In the genomic region with DNA sequence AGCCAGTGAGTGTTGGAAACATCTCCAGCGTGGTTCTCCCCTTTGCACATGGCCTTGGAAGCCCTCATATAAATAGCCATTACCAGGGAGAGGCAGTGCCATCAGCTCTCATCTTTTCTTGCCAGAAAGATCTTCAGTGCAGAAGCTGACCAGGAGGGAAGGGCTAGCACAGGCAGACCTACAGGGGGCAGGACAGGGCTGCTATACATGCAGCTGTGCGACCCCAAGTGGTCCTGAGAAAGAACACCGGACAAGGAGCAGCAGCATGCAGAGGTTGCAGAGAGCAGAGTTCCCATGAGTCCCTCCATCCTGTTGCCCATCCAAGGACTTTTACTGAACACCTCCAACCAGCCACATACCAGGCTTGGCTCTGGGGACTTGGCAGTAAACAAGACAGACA, we compare ENCODE assay signal across 10 cellular contexts. TPM values are rescaled to one million over a fixed set of nuclear protein-coding genes. Genes with fewer than 3 reads are reported as not detected.
DNase-seq lines count a peak whose midpoint lies in the region; ATAC-seq, FAIRE-seq and TF ChIP-seq lines count a peak whose summit lies in the region.
"Had no signal": no experiment of that assay in that cellular context is flagged by ENCODE, and none has a peak within 500 bp of the region (broad histone marks: within the 10 kb centered on the region; RNA-seq: fewer than 3 reads in every experiment).

No MANE protein-coding gene starts in this region.

- no peak for FAIRE-seq in endothelial cell of umbilical vein (lab: Jason Lieb, UNC)
- no peak for FAIRE-seq in urothelium cell line (lab: Jason Lieb, UNC)

- dilution Hi-C loops in endothelial cell of umbilical vein (cut with MboI; ENCODE audit: extremely low pct_ligation_motif_present, low sequenced_read_pairs), result no loop called here

- H3K9me1 ChIP-seq in endothelial cell of umbilical vein (replicated peaks; ENCODE audit: control insufficient read depth, extremely low read depth, insufficient read depth, low read length), result no peaks in the 10 kb centered on the region

- no peak for TF ChIP-seq POLR2A in endothelial cell of umbilical vein (IDR thresholded peaks at IDR 0.05; ENCODE audit: low read depth, low read length)

- DNase-seq in left ventricle myocardium superior (peak; percentile 17), right cardiac atrium (no peak), NCI-H748 (lab: John Stamatoyannopoulos, UW; ENCODE audit: unreplicated experiment) (peak; percentile 35), endothelial cell of umbilical vein (ENCODE audit: low read depth, low spot score) (peak; percentile 21), urothelium cell line (ENCODE audit: low spot score) (peak; percentile 60)
- DNase-seq in CD8-positive, alpha-beta T cell, result no peak
- DNase-seq: activated T-cell treated with anti-CD3 and anti-CD28 coated beads for 4 hours; CD4-positive, CD25-positive, alpha-beta regulatory T cell had no signal

- H4K20me1 ChIP-seq in endothelial cell of umbilical vein (replicated peaks; ENCODE audit: control insufficient read depth, extremely low read depth, insufficient read depth, low read length), result no peaks in the 10 kb centered on the region

- no peaks in the 10 kb centered on the region for H3K9me3 ChIP-seq in right cardiac atrium (ENCODE audit: control insufficient read depth, low read length)
- H3K9me3 ChIP-seq in endothelial cell of umbilical vein (replicated peaks; ENCODE audit: control insufficient read depth, insufficient read depth, low read length), result no peaks in the 10 kb centered on the region
- no peaks in the 10 kb centered on the region for H3K9me3 ChIP-seq in CD8-positive, alpha-beta T cell (ENCODE audit: low read length)

- no peaks in the 10 kb centered on the region for H3K4me1 Mint-ChIP-seq in CD8-positive, alpha-beta T cell (ENCODE audit: low read depth)
- H3K4me1 Mint-ChIP-seq: CD4-positive, CD25-positive, alpha-beta regulatory T cell had no signal

- CTCF ChIA-PET in endothelial cell of umbilical vein (lab: Charles Lee), result interaction anchor here (1.3 to 2.0 kb wide), 3 partner anchors 12 to 236 kb away, joined by 5 to 9 read pairs (median 6); no protein-coding TSS in a partner anchor
- CTCF ChIA-PET in CD8-positive, alpha-beta T cell (lab: Charles Lee), result no interaction called here

- H3K27me3 ChIP-seq in right cardiac atrium (ENCODE audit: control insufficient read depth, insufficient read depth) (no peaks in the 10 kb centered on the region), endothelial cell of umbilical vein (ENCODE audit: control insufficient read depth in 2 of 2, insufficient read depth in 2 of 2, low read length in 2 of 2) (no peaks in the 10 kb centered on the region)
- no peaks in the 10 kb centered on the region for H3K27me3 ChIP-seq in CD8-positive, alpha-beta T cell (ENCODE audit: insufficient read depth, low read length)

- BruUV-seq in endothelial cell of umbilical vein (replicated peaks; lab: Mats Ljungman, UMichigan), result no TSS peak

- H3K4me1 ChIP-seq in right cardiac atrium (ENCODE audit: control insufficient read depth, insufficient read depth, low read length) (no peaks in the 10 kb centered on the region), endothelial cell of umbilical vein (ENCODE audit: control insufficient read depth, extremely low read depth, insufficient read depth, low read length) (no peaks in the 10 kb centered on the region)
- no peaks in the 10 kb centered on the region for H3K4me1 ChIP-seq in CD8-positive, alpha-beta T cell (ENCODE audit: insufficient read depth, low read length)

- peaks cover 5% of the 10 kb centered on the region for H3K27me3 Mint-ChIP-seq in CD8-positive, alpha-beta T cell (ENCODE audit: low read depth)
- H3K27me3 Mint-ChIP-seq: CD4-positive, CD25-positive, alpha-beta regulatory T cell had no signal

- H3K27ac Mint-ChIP-seq in CD8-positive, alpha-beta T cell, result no peak overlapping the region
- H3K27ac Mint-ChIP-seq: CD4-positive, CD25-positive, alpha-beta regulatory T cell had no signal

- ATAC-seq in left ventricle myocardium superior (no peak), right cardiac atrium (no peak), GM21447 (IDR thresholded peaks at IDR 0.05; ENCODE audit: unreplicated experiment) (no peak), GM19455 (IDR thresholded peaks at IDR 0.05; ENCODE audit: unreplicated experiment) (no peak)
- no peak for ATAC-seq in CD8-positive, alpha-beta T cell

- peaks cover 4% of the 10 kb centered on the region for H3K9me3 Mint-ChIP-seq in CD8-positive, alpha-beta T cell

- no peak overlapping the region for H3K4me2 ChIP-seq in endothelial cell of umbilical vein (ENCODE audit: insufficient read depth, low read length)

- H3K36me3 Mint-ChIP-seq in CD8-positive, alpha-beta T cell, result no peaks in the 10 kb centered on the region
- H3K36me3 Mint-ChIP-seq: CD4-positive, CD25-positive, alpha-beta regulatory T cell had no signal

- POLR2A ChIA-PET in endothelial cell of umbilical vein (lab: Charles Lee), result no interaction called here
- POLR2A ChIA-PET in CD8-positive, alpha-beta T cell (lab: Charles Lee), result no interaction called here

- H3K9ac ChIP-seq in endothelial cell of umbilical vein (replicated peaks; ENCODE audit: extremely low read depth, insufficient read depth, low read length), result no peak overlapping the region

- H2AFZ ChIP-seq in endothelial cell of umbilical vein (ENCODE audit: low read depth, low read length), result no peak overlapping the region

- H3K79me2 ChIP-seq in endothelial cell of umbilical vein (ENCODE audit: control insufficient read depth, insufficient read depth, low read length), result no peaks in the 10 kb centered on the region

- no peak overlapping the region for H3K4me3 ChIP-seq in right cardiac atrium (ENCODE audit: low read length)
- H3K4me3 ChIP-seq in endothelial cell of umbilical vein (replicated peaks in 1 of 3; ENCODE audit: insufficient read depth in 1 of 3, low read depth in 1 of 3, low read length in 3 of 3), result no peak overlapping the region
- no peak overlapping the region for H3K4me3 ChIP-seq in CD8-positive, alpha-beta T cell (ENCODE audit: low read depth, low read length)

- H3K27ac ChIP-seq in right cardiac atrium (ENCODE audit: low read length) (no peak overlapping the region), endothelial cell of umbilical vein (ENCODE audit: insufficient read depth, low read depth, low read length) (no peak overlapping the region)
- no peak overlapping the region for H3K27ac ChIP-seq in CD8-positive, alpha-beta T cell (ENCODE audit: low read depth, low read length)

- peak; percentile 41 to 67 for TF ChIP-seq CTCF in endothelial cell of umbilical vein (IDR thresholded peaks at IDR 0.05; ENCODE audit: extremely low read depth in 1 of 2, insufficient read depth in 1 of 2, low read depth in 1 of 2, low read length in 2 of 2)
- no peak for TF ChIP-seq CTCF in CD8-positive, alpha-beta T cell (IDR thresholded peaks at IDR 0.05)

- WGBS in right cardiac atrium, result 45% methylated on average over 3 of the region's 3 CpGs

- H3K4me3 Mint-ChIP-seq in CD8-positive, alpha-beta T cell, result no peak overlapping the region

- no peaks in the 10 kb centered on the region for H3K36me3 ChIP-seq in endothelial cell of umbilical vein (ENCODE audit: control insufficient read depth in 2 of 2, extremely low read depth in 1 of 2, insufficient read depth in 2 of 2, low read length in 2 of 2)
- H3K36me3 ChIP-seq in CD8-positive, alpha-beta T cell (ENCODE audit: insufficient read depth, low read length), result no peaks in the 10 kb centered on the region

- intact Hi-C loops in left ventricle myocardium superior (cut with micrococcal nuclease), result no loop called here
- intact Hi-C loops in right cardiac atrium (cut with DNase I), result no loop called here
- intact Hi-C loops in endothelial cell of umbilical vein (cut with micrococcal nuclease), result loop anchor here (10.0 kb wide), 1 partner anchor 1505 kb away; no protein-coding TSS in a partner anchor
- intact Hi-C loops in CD8-positive, alpha-beta T cell (cut with DNase I, micrococcal nuclease), result no loop called here

TF ChIP-seq in endothelial cell of umbilical vein, 7 proteins besides CTCF, POLR2A, EP300 and RAD21:
- TF ChIP-seq MYC (IDR thresholded peaks at IDR 0.05; ENCODE audit: low read depth, low read length) (no peak), GATA2 (IDR thresholded peaks at IDR 0.05; ENCODE audit: insufficient read depth, insufficient read length, low read depth, low read length) (no peak), POLR2AphosphoS5 (IDR thresholded peaks at IDR 0.05; ENCODE audit: insufficient read depth, low read depth, low read length) (no peak), FOS (IDR thresholded peaks at IDR 0.05; ENCODE audit: borderline replicate concordance, insufficient read depth, low read length) (no peak), JUN (IDR thresholded peaks at IDR 0.05; ENCODE audit: borderline replicate concordance, insufficient read depth, insufficient read length, low read depth) (no peak)
- TF ChIP-seq, protein P1, sequence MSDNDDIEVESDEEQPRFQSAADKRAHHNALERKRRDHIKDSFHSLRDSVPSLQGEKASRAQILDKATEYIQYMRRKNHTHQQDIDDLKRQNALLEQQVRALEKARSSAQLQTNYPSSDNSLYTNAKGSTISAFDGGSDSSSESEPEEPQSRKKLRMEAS (IDR thresholded peaks at IDR 0.05; ENCODE audit: insufficient read depth, insufficient read length), result no peak

RNA-seq across cellular contexts. Expression of a gene that starts 17.1 kb away (rescaled TPM):
- total RNA-seq in left ventricle myocardium superior, result 2.4 TPM
- total RNA-seq in right cardiac atrium, result 1 to 10 TPM in 1 of 4 donors, under 1 TPM in 3; 0.06 to 1.8 (median 0.34) TPM
- 0.29 TPM for polyA plus RNA-seq in right cardiac atrium
- total RNA-seq in endothelial cell of umbilical vein, result not detected in 2 replicates
- 0.10 TPM in 1 of 2 replicates, not detected in the other for polyA plus RNA-seq in endothelial cell of umbilical vein
- 0.01 TPM in 2 replicates for polyA plus RNA-seq in endothelial cell of umbilical vein (2011; cell fraction: cytosol; rRNA removed)
- not detected in 2 replicates for polyA plus RNA-seq in endothelial cell of umbilical vein (2011; cell fraction: nucleus; rRNA removed)
- polyA plus RNA-seq in endothelial cell of umbilical vein (2012), result not detected in 2 replicates
- polyA minus RNA-seq in endothelial cell of umbilical vein, result 0.12 TPM in 1 of 2 replicates, not detected in the other
- polyA minus RNA-seq in endothelial cell of umbilical vein (2011; cell fraction: cytosol; rRNA and poly(A)+ RNA removed), result 1.5 TPM
- 0.19 TPM in 1 of 2 replicates, not detected in the other for polyA minus RNA-seq in endothelial cell of umbilical vein (2011; cell fraction: nucleus; rRNA and poly(A)+ RNA removed)
- not detected for total RNA-seq in CD8-positive, alpha-beta T cell
- total RNA-seq: CD4-positive, CD25-positive, alpha-beta regulatory T cell had no signal
- polyA plus RNA-seq: CD4-positive, CD25-positive, alpha-beta regulatory T cell had no signal

Comparison
In these comparisons a context has a peak if more than half of its experiments do, and no peak if none do; other contexts are left out.
1. DNase-seq: peak in left ventricle myocardium superior (single experiment), NCI-H748 (single experiment), endothelial cell of umbilical vein (single experiment) and urothelium cell line (single experiment); none in right cardiac atrium (0 of 3) and CD8-positive, alpha-beta T cell (0 of 7).